8 cellular contexts compared by ENCODE assay signal in genomic region chr6:29942275-29943052, GRCh38. TPM values are rescaled to one million over a fixed set of nuclear protein-coding genes. Genes with fewer than 3 reads are reported as not detected.
DNase-seq lines count a peak whose midpoint lies in the region; ATAC-seq, FAIRE-seq and TF ChIP-seq lines count a peak whose summit lies in the region.

HLA-A (plus strand) TSS chr6:29942532; CDS start chr6:29942554, 22 bp downstream.

- H3K9ac ChIP-seq in HUES64 (ENCODE audit: low read depth, low read length) (peak within 1 kb of the TSS; percentile 52; the same call in 1 of the 2 replicates), OCI-LY1 (ENCODE audit: low read length) (peak within 1 kb of the TSS; percentile 78), endothelial cell of umbilical vein (replicated peaks; ENCODE audit: extremely low read depth, insufficient read depth, low read length) (peak within 1 kb of the TSS; percentile 56)

- H3K9me3 ChIP-seq in HUES64 (ENCODE audit: insufficient read depth, low read depth, low read length): no peaks in the 10 kb centered on the region
- H3K9me3 ChIP-seq in OCI-LY1 (ENCODE audit: low read length): no peaks in the 10 kb centered on the region
- no peaks in the 10 kb centered on the region for H3K9me3 ChIP-seq in endothelial cell of umbilical vein (replicated peaks; ENCODE audit: control insufficient read depth, insufficient read depth, low read length)

- intact Hi-C loops in endothelial cell of umbilical vein (cut with micrococcal nuclease): loop anchor here (1.0 to 2.0 kb wide), 3 partner anchors 15 to 34 kb away; no protein-coding TSS in a partner anchor

- peak; percentile 99 for FAIRE-seq in endothelial cell of umbilical vein (lab: Jason Lieb, UNC)

- H2AFZ ChIP-seq in OCI-LY1 (ENCODE audit: low read length): peak within 1 kb of the TSS; percentile 34; the same call in 1 of the 2 replicates
- peak within 1 kb of the TSS; percentile 89 for H2AFZ ChIP-seq in endothelial cell of umbilical vein (ENCODE audit: low read depth, low read length)

- no peaks in the 10 kb centered on the region for H3K79me2 ChIP-seq in OCI-LY1 (ENCODE audit: insufficient read depth, low read length)
- H3K79me2 ChIP-seq in endothelial cell of umbilical vein (ENCODE audit: control insufficient read depth, insufficient read depth, low read length): peaks cover 9% of the 10 kb centered on the region

- H3K4me2 ChIP-seq in OCI-LY1 (ENCODE audit: low read length) (peak within 1 kb of the TSS; percentile 90), endothelial cell of umbilical vein (ENCODE audit: insufficient read depth, low read length) (peak within 1 kb of the TSS; percentile 61)

- peak; percentile 90 for TF ChIP-seq POLR2A in endothelial cell of umbilical vein (IDR thresholded peaks at IDR 0.05; ENCODE audit: low read depth, low read length)

- no peaks in the 10 kb centered on the region for H3K9me1 ChIP-seq in endothelial cell of umbilical vein (replicated peaks; ENCODE audit: control insufficient read depth, extremely low read depth, insufficient read depth, low read length)

- H3K27ac ChIP-seq in HUES64 (ENCODE audit: low read depth, low read length) (no peak within 1 kb of the TSS), OCI-LY1 (ENCODE audit: low read depth, low read length, poor library complexity, severe bottlenecking) (no peak within 1 kb of the TSS), endothelial cell of umbilical vein (ENCODE audit: insufficient read depth, low read depth, low read length) (peak within 1 kb of the TSS; percentile 67)

- BruUV-seq in endothelial cell of umbilical vein (replicated peaks; lab: Mats Ljungman, UMichigan): TSS peak; percentile 59

- H3K9me2 ChIP-seq in OCI-LY1 (ENCODE audit: low read depth, low read length): no peaks in the 10 kb centered on the region

- TF ChIP-seq CTCF in OCI-LY1 (IDR thresholded peaks at IDR 0.05; ENCODE audit: low read length) (peak; percentile 19; the same call in 1 of the 2 replicates), endothelial cell of umbilical vein (IDR thresholded peaks at IDR 0.05; ENCODE audit: extremely low read depth in 1 of 2, insufficient read depth in 1 of 2, low read depth in 1 of 2, low read length in 2 of 2) (no peak)

- H3K4me1 ChIP-seq in HUES64 (ENCODE audit: insufficient read depth, low read length) (0 out of 2 replicates have a peak, but pooled peaks cover 3% of the 10 kb centered on the region), OCI-LY1 (ENCODE audit: insufficient read depth, low read length, severe bottlenecking) (peaks cover 21% of the 10 kb centered on the region), endothelial cell of umbilical vein (ENCODE audit: control insufficient read depth, extremely low read depth, insufficient read depth, low read length) (no peaks in the 10 kb centered on the region)

- CTCF ChIA-PET in endothelial cell of umbilical vein (lab: Charles Lee): no interaction called here

- no peaks in the 10 kb centered on the region for H4K20me1 ChIP-seq in OCI-LY1 (ENCODE audit: insufficient read depth, low read length)
- H4K20me1 ChIP-seq in endothelial cell of umbilical vein (replicated peaks; ENCODE audit: control insufficient read depth, extremely low read depth, insufficient read depth, low read length): no peaks in the 10 kb centered on the region

- WGBS in HUES64: 3% methylated on average over 65 of the region's 68 CpGs

- DNase-seq in D341Med (ENCODE audit: low spot score): peak; percentile 88
- DNase-seq in activated T-cell treated with anti-CD3 and anti-CD28 coated beads for 1 hour (ENCODE audit: low read depth): peak; percentile 89
- DNase-seq in endothelial cell of umbilical vein (ENCODE audit: low read depth, low spot score): peak; percentile 97
- DNase-seq in midbrain (lab: John Stamatoyannopoulos, UW): peak; percentile 90
- peak; percentile 83 to 88 for DNase-seq in stimulated activated CD8-positive, alpha-beta memory T cell treated with anti-CD3 and anti-CD28 coated beads, Interleukin-15, amount 100 ng/mL, for 48 hours (ENCODE audit: low read depth in 2 of 2)

- H3K4me3 ChIP-seq in HUES64 (ENCODE audit: low read length) (peak within 1 kb of the TSS; percentile 70), OCI-LY1 (ENCODE audit: low read depth, low read length, poor library complexity, severe bottlenecking) (peak within 1 kb of the TSS; percentile 86), endothelial cell of umbilical vein (replicated peaks in 1 of 3; ENCODE audit: insufficient read depth in 1 of 3, low read depth in 1 of 3, low read length in 3 of 3) (peak within 1 kb of the TSS; percentile 52 to 62 (median 55))

- H3F3A ChIP-seq in OCI-LY1 (ENCODE audit: insufficient read depth, low read length): no peaks in the 10 kb centered on the region

- H3K27me3 ChIP-seq in HUES64 (ENCODE audit: insufficient read depth, low read length) (0 out of 2 replicates have a peak, but pooled peaks cover 7% of the 10 kb centered on the region), OCI-LY1 (ENCODE audit: insufficient read depth, low read length) (no peaks in the 10 kb centered on the region), endothelial cell of umbilical vein (ENCODE audit: control insufficient read depth in 2 of 2, insufficient read depth in 2 of 2, low read length in 2 of 2) (peaks cover 0 to 1% of the 10 kb centered on the region in 2 experiments)

- peak; percentile 76 for ATAC-seq in GM21515 (IDR thresholded peaks at IDR 0.05; ENCODE audit: unreplicated experiment)

- POLR2A ChIA-PET in endothelial cell of umbilical vein (lab: Charles Lee): no interaction called here

- dilution Hi-C loops in endothelial cell of umbilical vein (cut with MboI; ENCODE audit: extremely low pct_ligation_motif_present, low sequenced_read_pairs): no loop called here

- H3K36me3 ChIP-seq in HUES64 (ENCODE audit: insufficient read depth, low read length) (peaks cover 11% of the 10 kb centered on the region), OCI-LY1 (ENCODE audit: insufficient read depth, low read length) (peaks cover 16% of the 10 kb centered on the region), endothelial cell of umbilical vein (ENCODE audit: control insufficient read depth in 2 of 2, extremely low read depth in 1 of 2, insufficient read depth in 2 of 2, low read length in 2 of 2) (peaks cover 0 to 9% of the 10 kb centered on the region in 2 experiments)

TF ChIP-seq in endothelial cell of umbilical vein, 7 proteins besides CTCF, POLR2A, EP300 and RAD21:
- no peak for TF ChIP-seq MYC (IDR thresholded peaks at IDR 0.05; ENCODE audit: low read depth, low read length)
- peak; percentile 87 for TF ChIP-seq POLR2AphosphoS5 (IDR thresholded peaks at IDR 0.05; ENCODE audit: insufficient read depth, low read depth, low read length)

RNA-seq across cellular contexts. Expression of gene HLA-A, which starts in this region (rescaled TPM):
- 60.5 TPM for polyA plus RNA-seq in HUES64 (2013, experiment 1 of 2)
- 66.8 TPM for polyA plus RNA-seq in HUES64 (2013, experiment 2 of 2)
- total RNA-seq in endothelial cell of umbilical vein: 153 and 294 TPM in 2 replicates
- 822 and 905 TPM in 2 replicates for polyA plus RNA-seq in endothelial cell of umbilical vein
- 512 and 643 TPM in 2 replicates for polyA plus RNA-seq in endothelial cell of umbilical vein (2011; cell fraction: cytosol; rRNA removed)
- 369 and 390 TPM in 2 replicates for polyA plus RNA-seq in endothelial cell of umbilical vein (2011; cell fraction: nucleus; rRNA removed)
- polyA plus RNA-seq in endothelial cell of umbilical vein (2012): 170 and 221 TPM in 2 replicates
- 325 and 350 TPM in 2 replicates for polyA minus RNA-seq in endothelial cell of umbilical vein
- 182 TPM for polyA minus RNA-seq in endothelial cell of umbilical vein (2011; cell fraction: cytosol; rRNA and poly(A)+ RNA removed)
- polyA minus RNA-seq in endothelial cell of umbilical vein (2011; cell fraction: nucleus; rRNA and poly(A)+ RNA removed): 53.4 and 89.2 TPM in 2 replicates
